ENCODE assay signal across 14 cellular contexts in the genomic region with DNA sequence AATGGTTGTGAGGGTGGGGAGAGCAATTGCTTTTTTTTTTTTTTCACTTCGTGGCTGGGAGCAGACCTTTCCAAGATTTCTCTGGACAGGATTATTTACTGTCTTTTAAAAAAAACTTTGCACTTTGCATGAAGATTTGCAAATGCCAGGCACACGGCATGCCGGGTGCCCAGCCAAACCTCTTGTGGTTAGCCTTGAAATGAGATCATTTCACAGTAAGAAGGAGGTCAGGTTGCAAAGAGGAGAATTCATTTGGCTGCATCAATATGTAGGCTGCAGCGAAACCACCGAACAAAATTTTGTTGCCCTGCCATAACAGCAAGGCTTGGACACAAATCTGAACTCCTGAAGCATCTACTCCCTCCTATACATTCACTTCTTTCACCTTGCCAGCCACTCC. TPM values are rescaled to one million over a fixed set of nuclear protein-coding genes. Genes with fewer than 3 reads are reported as not detected.
"Had no signal": no experiment of that assay in that cellular context is flagged by ENCODE, and none has a peak within 500 bp of the region (broad histone marks: within the 10 kb centered on the region; RNA-seq: fewer than 3 reads in every experiment).

No MANE protein-coding gene starts in this region.

- H3K36me3 ChIP-seq: esophagus muscularis mucosa, heart right ventricle, left lung, ovary had no signal

- H3K27me3 Mint-ChIP-seq: stimulated activated naive CD8-positive, alpha-beta T cell treated with anti-CD3 and anti-CD28 coated beads, Interleukin-15, Interleukin-2, amounts not matched to agents 100 ng/mL and 50 ng/mL, for 24 hours had no signal

- H3K4me1 Mint-ChIP-seq: activated B cell treated with CpG ODN at 0.5 μM for 24 hours; activated CD4-positive, alpha-beta T cell treated with anti-CD3 and anti-CD28 coated beads, Interleukin-2, amount 10 ng/mL, durations not matched to agents 24 days and 14 days had no signal

- ATAC-seq: heart right ventricle, left lung had no signal

- H3K4me1 ChIP-seq: heart right ventricle, left lung had no signal

- H3K4me3 Mint-ChIP-seq: activated B cell treated with CpG ODN at 0.5 μM for 24 hours; activated CD4-positive, alpha-beta T cell treated with anti-CD3 and anti-CD28 coated beads, Interleukin-2, amount 10 ng/mL, durations not matched to agents 24 days and 14 days; activated T-helper 1 cell treated with anti-CD3 and anti-CD28 coated beads, Interleukin-12 subunit alpha, Interleukin-12 subunit beta, Interleukin-2, Interleukin-4 antibody, amounts not matched to agents 30 ng/mL and 10 ng/mL and 1 ng/mL, durations not matched to agents 14 hours and 24 hours and 36 hours; stimulated activated naive CD8-positive, alpha-beta T cell treated with anti-CD3 and anti-CD28 coated beads, Interleukin-15, Interleukin-2, amounts not matched to agents 100 ng/mL and 50 ng/mL, for 24 hours had no signal

- H3K9me3 ChIP-seq: esophagus muscularis mucosa, heart right ventricle, left lung, ovary, testis had no signal

- H3K4me3 ChIP-seq: esophagus muscularis mucosa, heart right ventricle, left lung, ovary, testis had no signal

- H3K27ac ChIP-seq: esophagus muscularis mucosa, heart right ventricle, left lung, ovary, testis had no signal

- H3K9me3 Mint-ChIP-seq: activated B cell treated with CpG ODN at 0.5 μM for 24 hours; activated CD4-positive, alpha-beta T cell treated with anti-CD3 and anti-CD28 coated beads, Interleukin-2, amount 10 ng/mL, durations not matched to agents 24 days and 14 days; activated T-helper 1 cell treated with anti-CD3 and anti-CD28 coated beads, Interleukin-12 subunit alpha, Interleukin-12 subunit beta, Interleukin-2, Interleukin-4 antibody, amounts not matched to agents 30 ng/mL and 10 ng/mL and 1 ng/mL, durations not matched to agents 14 hours and 24 hours and 36 hours; stimulated activated naive CD8-positive, alpha-beta T cell treated with anti-CD3 and anti-CD28 coated beads, Interleukin-15, Interleukin-2, amounts not matched to agents 100 ng/mL and 50 ng/mL, for 24 hours had no signal

- H3K27me3 ChIP-seq: left lung, ovary, testis had no signal

- H3K27ac Mint-ChIP-seq: activated B cell treated with CpG ODN at 0.5 μM for 24 hours; activated CD4-positive, alpha-beta T cell treated with anti-CD3 and anti-CD28 coated beads, Interleukin-2, amount 10 ng/mL, durations not matched to agents 24 days and 14 days; activated T-helper 1 cell treated with anti-CD3 and anti-CD28 coated beads, Interleukin-12 subunit alpha, Interleukin-12 subunit beta, Interleukin-2, Interleukin-4 antibody, amounts not matched to agents 30 ng/mL and 10 ng/mL and 1 ng/mL, durations not matched to agents 14 hours and 24 hours and 36 hours; stimulated activated naive CD8-positive, alpha-beta T cell treated with anti-CD3 and anti-CD28 coated beads, Interleukin-15, Interleukin-2, amounts not matched to agents 100 ng/mL and 50 ng/mL, for 24 hours had no signal

- DNase-seq: activated B cell treated with CpG ODN at 0.5 μM for 24 hours; activated CD4-positive, alpha-beta T cell treated with anti-CD3 and anti-CD28 coated beads, Interleukin-2, amount 10 ng/mL, durations not matched to agents 24 days and 14 days; activated naive CD4-positive, alpha-beta T cell; heart right ventricle; islet precursor cell; left lung; ovary; stimulated activated CD4-positive, alpha-beta T cell treated with anti-CD3 and anti-CD28 coated beads, Interleukin-4, amount 100 ng/mL, for 1 hour; stimulated activated CD8-positive, alpha-beta memory T cell treated with anti-CD3 and anti-CD28 coated beads, Interleukin-4, amount 100 ng/mL, for 48 hours; T-helper 2 cell; testis had no signal

RNA-seq across cellular contexts. Expression of gene KCND3, which starts 36.5 kb away (rescaled TPM):
- total RNA-seq: activated CD4-positive, alpha-beta T cell treated with anti-CD3 and anti-CD28 coated beads, Interleukin-2, amount 10 ng/mL, durations not matched to agents 24 days and 14 days; activated T-helper 1 cell treated with anti-CD3 and anti-CD28 coated beads, Interleukin-12 subunit alpha, Interleukin-12 subunit beta, Interleukin-2, Interleukin-4 antibody, amounts not matched to agents 30 ng/mL and 10 ng/mL and 1 ng/mL, durations not matched to agents 14 hours and 24 hours and 36 hours had no signal
